18 cellular contexts compared by ENCODE assay signal in genomic region chr2:169232551-169233154, GRCh38.
DNase-seq lines count a peak whose midpoint lies in the region; ATAC-seq lines count a peak whose summit lies in the region.
"Had no signal": no experiment of that assay in that cellular context is flagged by ENCODE, and none has a peak within 500 bp of the region (broad histone marks: within the 10 kb centered on the region; RNA-seq: fewer than 3 reads in every experiment).

No MANE protein-coding gene starts in this region.

- H3K4me2 ChIP-seq in neuronal stem cell (ENCODE audit: insufficient read depth, low read length, poor library complexity, severe bottlenecking): no peak overlapping the region
- H3K4me2 ChIP-seq: A549, BLaER1 had no signal

- H3K14ac ChIP-seq in neuronal stem cell (ENCODE audit: low read length): no peak overlapping the region

- DNase-seq in NCI-H524 (lab: John Stamatoyannopoulos, UW) (peak; percentile 17 to 55), NCI-H524 treated with DMSO at 0.1 percent for 48 hours (lab: John Stamatoyannopoulos, UW) (no peak), NCI-H82 treated with DMSO at 0.1 percent for 48 hours (lab: John Stamatoyannopoulos, UW; ENCODE audit: unreplicated experiment) (peak; percentile 71), cerebellar nuclear complex (lab: John Stamatoyannopoulos, UW) (peak; percentile 50 to 89), amniotic stem cell (lab: John Stamatoyannopoulos, UW) (no peak), neuronal stem cell (ENCODE audit: low spot score) (no peak)
- DNase-seq: AML-193; CD4-positive, alpha-beta memory T cell; DND-41; EL; HCEC 1CT had no signal

- no peak overlapping the region for H2AK5ac ChIP-seq in neuronal stem cell (ENCODE audit: low read depth, low read length)

- H2BK15ac ChIP-seq in neuronal stem cell (ENCODE audit: low read length): no peak overlapping the region

- no peak overlapping the region for H3K9ac ChIP-seq in neuronal stem cell (ENCODE audit: low read depth, low read length, poor library complexity)
- H3K9ac ChIP-seq: BLaER1 had no signal

- no peak overlapping the region for H3K27ac Mint-ChIP-seq in stimulated activated memory B cell treated with anti-CD40 and anti-IgM and Interleukin-4, amounts not matched to agents 10 μg/mL and 1 μg/mL and 100 μg/mL, for 72 hours
- H3K27ac Mint-ChIP-seq: CD14-positive monocyte; CD4-positive, alpha-beta memory T cell had no signal

- peak; percentile 27 for ATAC-seq in stimulated activated memory B cell treated with anti-CD40 and anti-IgM and Interleukin-4, amounts not matched to agents 10 μg/mL and 1 μg/mL and 100 μg/mL, for 72 hours
- ATAC-seq in HG02884 (IDR thresholded peaks at IDR 0.05; ENCODE audit: unreplicated experiment): no peak
- ATAC-seq: A549 had no signal

- H3K79me1 ChIP-seq in neuronal stem cell (ENCODE audit: low read depth, low read length): no peaks in the 10 kb centered on the region

- no peak overlapping the region for H2BK5ac ChIP-seq in neuronal stem cell (ENCODE audit: low read length)

- H2AFZ ChIP-seq in neuronal stem cell (ENCODE audit: low read length): no peak overlapping the region

- H3K9me3 Mint-ChIP-seq in stimulated activated memory B cell treated with anti-CD40 and anti-IgM and Interleukin-4, amounts not matched to agents 10 μg/mL and 1 μg/mL and 100 μg/mL, for 72 hours: no peaks in the 10 kb centered on the region
- H3K9me3 Mint-ChIP-seq: CD14-positive monocyte; CD4-positive, alpha-beta memory T cell had no signal

- H3K9me3 ChIP-seq in neuronal stem cell (replicated peaks in 1 of 2; ENCODE audit: control insufficient read depth in 2 of 2, insufficient read depth in 1 of 2, low read depth in 1 of 2, low read length in 2 of 2): no peaks in the 10 kb centered on the region
- H3K9me3 ChIP-seq: A549, BLaER1 had no signal

- no peak overlapping the region for H4K91ac ChIP-seq in neuronal stem cell (ENCODE audit: low read depth, low read length, poor library complexity)

- H3K36me3 Mint-ChIP-seq in stimulated activated memory B cell treated with anti-CD40 and anti-IgM and Interleukin-4, amounts not matched to agents 10 μg/mL and 1 μg/mL and 100 μg/mL, for 72 hours: no peaks in the 10 kb centered on the region
- H3K36me3 Mint-ChIP-seq: CD14-positive monocyte; CD4-positive, alpha-beta memory T cell had no signal

- H3K23ac ChIP-seq in neuronal stem cell (ENCODE audit: low read depth, low read length, poor library complexity): no peak overlapping the region

- H3K18ac ChIP-seq in neuronal stem cell (ENCODE audit: low read length): no peak overlapping the region

- H3K27me3 ChIP-seq in neuronal stem cell (ENCODE audit: control insufficient read depth in 3 of 3, insufficient read depth in 3 of 3, low read depth in 1 of 3, low read length in 3 of 3): no peaks in the 10 kb centered on the region
- H3K27me3 ChIP-seq: BLaER1 had no signal

- no peak overlapping the region for H3K4me3 ChIP-seq in neuronal stem cell (ENCODE audit: low read length in 2 of 2)
- H3K4me3 ChIP-seq: A549, BLaER1 had no signal

- no peak overlapping the region for H4K8ac ChIP-seq in neuronal stem cell (ENCODE audit: low read depth, low read length)

- H3K4ac ChIP-seq in neuronal stem cell (ENCODE audit: low read length): no peak overlapping the region

- H3K4me1 ChIP-seq in neuronal stem cell (ENCODE audit: control insufficient read depth in 2 of 2, insufficient read depth in 1 of 2, low read depth in 1 of 2, low read length in 2 of 2): peaks cover 0 to 1% of the 10 kb centered on the region in 2 donors
- H3K4me1 ChIP-seq: A549 had no signal

- H2BK12ac ChIP-seq in neuronal stem cell (ENCODE audit: low read length): no peak overlapping the region

- no peaks in the 10 kb centered on the region for H3K27me3 Mint-ChIP-seq in stimulated activated memory B cell treated with anti-CD40 and anti-IgM and Interleukin-4, amounts not matched to agents 10 μg/mL and 1 μg/mL and 100 μg/mL, for 72 hours

- H3K27ac ChIP-seq in neuronal stem cell (replicated peaks; ENCODE audit: low read length): no peak overlapping the region
- H3K27ac ChIP-seq: 22Rv1, A549, BLaER1, HL-60 had no signal

- H3K4me3 Mint-ChIP-seq in stimulated activated memory B cell treated with anti-CD40 and anti-IgM and Interleukin-4, amounts not matched to agents 10 μg/mL and 1 μg/mL and 100 μg/mL, for 72 hours: no peak overlapping the region
- H3K4me3 Mint-ChIP-seq: CD14-positive monocyte; CD4-positive, alpha-beta memory T cell had no signal

- no peak overlapping the region for H2BK120ac ChIP-seq in neuronal stem cell (ENCODE audit: low read depth, low read length)

- H3K36me3 ChIP-seq in neuronal stem cell (replicated peaks in 1 of 2; ENCODE audit: control insufficient read depth in 2 of 2, insufficient read depth in 2 of 2, low read length in 2 of 2): peaks cover 36 to 94% of the 10 kb centered on the region in 2 donors
- H3K36me3 ChIP-seq: BLaER1 had no signal

- no peaks in the 10 kb centered on the region for H3K4me1 Mint-ChIP-seq in stimulated activated memory B cell treated with anti-CD40 and anti-IgM and Interleukin-4, amounts not matched to agents 10 μg/mL and 1 μg/mL and 100 μg/mL, for 72 hours
- H3K4me1 Mint-ChIP-seq: CD14-positive monocyte; CD4-positive, alpha-beta memory T cell had no signal

- no CpG with 5 or more reads among the region's 11 CpGs for WGBS in neuronal stem cell (ENCODE audit: extremely low coverage in 2 of 2, insufficient read length in 2 of 2, insufficient replicate concordance in 1 of 2), 2 donors

Comparison
In these comparisons a context has a peak if more than half of its experiments do, and no peak if none do; other contexts are left out.
1. DNase-seq: peak in NCI-H524 (2 of 2), NCI-H82 treated with DMSO at 0.1 percent for 48 hours (single experiment) and cerebellar nuclear complex (2 of 2); none in NCI-H524 treated with DMSO at 0.1 percent for 48 hours (single experiment), amniotic stem cell (single experiment) and neuronal stem cell (single experiment).